ENCODE assay signal across 12 cellular contexts in genomic region chr20:51752343-51752951, GRCh38.
A peak's percentile ranks its signal among the peaks of the same experiment; 100 is the strongest.
DNase-seq lines count a peak whose midpoint lies in the region; ATAC-seq lines count a peak whose summit lies in the region.
"Had no signal": no experiment of that assay in that cellular context is flagged by ENCODE, and none has a peak within 500 bp of the region (broad histone marks: within the 10 kb centered on the region; RNA-seq: fewer than 3 reads in every experiment).

No MANE protein-coding gene starts in this region.

- H3K4me3 ChIP-seq in endocrine pancreas (ENCODE audit: control insufficient read depth, insufficient read depth, low read length) (peak overlapping the region; percentile 14), muscle layer of colon (ENCODE audit: low read depth in 1 of 2, low read length in 2 of 2) (no peak overlapping the region)
- H3K4me3 ChIP-seq: pancreas, upper lobe of right lung had no signal

- ATAC-seq in GM18873 (IDR thresholded peaks at IDR 0.05; ENCODE audit: low FRiP score, unreplicated experiment) (no peak), GM21447 (IDR thresholded peaks at IDR 0.05; ENCODE audit: unreplicated experiment) (no peak)
- no peak for ATAC-seq in stimulated activated naive B cell treated with anti-CD40 and anti-IgM and Interleukin-4, amounts not matched to agents 10 μg/mL and 1 μg/mL and 100 μg/mL, for 72 hours (replicated peaks)
- ATAC-seq: T-helper 17 cell, upper lobe of right lung had no signal

- no peaks in the 10 kb centered on the region for H3K27me3 Mint-ChIP-seq in stimulated activated naive B cell treated with anti-CD40 and anti-IgM and Interleukin-4, amounts not matched to agents 10 μg/mL and 1 μg/mL and 100 μg/mL, for 72 hours

- no peaks in the 10 kb centered on the region for H3K36me3 Mint-ChIP-seq in stimulated activated naive B cell treated with anti-CD40 and anti-IgM and Interleukin-4, amounts not matched to agents 10 μg/mL and 1 μg/mL and 100 μg/mL, for 72 hours
- H3K36me3 Mint-ChIP-seq: CD8-positive, alpha-beta memory T cell had no signal

- H3K4me1 ChIP-seq in endocrine pancreas (ENCODE audit: control insufficient read depth, insufficient read depth, low read length), result no peaks in the 10 kb centered on the region
- H3K4me1 ChIP-seq in muscle layer of colon (ENCODE audit: insufficient read depth, low read length), result peaks cover 28% of the 10 kb centered on the region

- H3K27me3 ChIP-seq in endocrine pancreas (ENCODE audit: control insufficient read depth, insufficient read depth, low read length), result no peaks in the 10 kb centered on the region
- H3K27me3 ChIP-seq in muscle layer of colon (ENCODE audit: control insufficient read depth in 1 of 2, insufficient read depth in 2 of 2, low read length in 2 of 2), result no peaks in the 10 kb centered on the region
- H3K27me3 ChIP-seq: pancreas, upper lobe of right lung had no signal

- H3K9ac ChIP-seq in endocrine pancreas (ENCODE audit: control insufficient read depth, insufficient read depth, low read length) (peak overlapping the region; percentile 5), muscle layer of colon (ENCODE audit: low read length) (no peak overlapping the region)

- H3K9me3 ChIP-seq in endocrine pancreas (ENCODE audit: control insufficient read depth, low read length) (no peaks in the 10 kb centered on the region), muscle layer of colon (ENCODE audit: low read length) (no peaks in the 10 kb centered on the region)
- H3K9me3 ChIP-seq: pancreas, upper lobe of right lung had no signal

- peak; percentile 29 for DNase-seq in ACHN
- DNase-seq in NCI-H226, result peak; percentile 51
- DNase-seq in stimulated activated naive B cell treated with anti-CD40 and anti-IgM and Interleukin-4, amounts not matched to agents 10 μg/mL and 1 μg/mL and 100 μg/mL, for 72 hours, result no peak
- DNase-seq in activated CD8-positive, alpha-beta memory T cell treated with anti-CD3 and anti-CD28 coated beads, Interleukin-2, amount 50 U/mL, for 48 hours, result no peak
- DNase-seq: CD8-positive, alpha-beta memory T cell; pancreas; T-helper 17 cell; upper lobe of right lung had no signal

- H3K36me3 ChIP-seq in endocrine pancreas (ENCODE audit: control insufficient read depth, insufficient read depth, low read length) (no peaks in the 10 kb centered on the region), muscle layer of colon (ENCODE audit: insufficient read depth, low read length) (no peaks in the 10 kb centered on the region)
- H3K36me3 ChIP-seq: pancreas, upper lobe of right lung had no signal

- in situ Hi-C loops in ACHN (cut with HindIII; ENCODE audit: low pct_ligation_motif_present, low pct_unique_long_range_greater_than_20kb, low sequenced_read_pairs), result no loop called here

- no peak overlapping the region for H3K27ac Mint-ChIP-seq in stimulated activated naive B cell treated with anti-CD40 and anti-IgM and Interleukin-4, amounts not matched to agents 10 μg/mL and 1 μg/mL and 100 μg/mL, for 72 hours
- H3K27ac Mint-ChIP-seq: CD8-positive, alpha-beta memory T cell; T-helper 17 cell had no signal

- H3K9me3 Mint-ChIP-seq in stimulated activated naive B cell treated with anti-CD40 and anti-IgM and Interleukin-4, amounts not matched to agents 10 μg/mL and 1 μg/mL and 100 μg/mL, for 72 hours, result no peaks in the 10 kb centered on the region
- H3K9me3 Mint-ChIP-seq: CD8-positive, alpha-beta memory T cell had no signal

- no peaks in the 10 kb centered on the region for H3K4me1 Mint-ChIP-seq in stimulated activated naive B cell treated with anti-CD40 and anti-IgM and Interleukin-4, amounts not matched to agents 10 μg/mL and 1 μg/mL and 100 μg/mL, for 72 hours
- H3K4me1 Mint-ChIP-seq: CD8-positive, alpha-beta memory T cell; T-helper 17 cell had no signal

- peak overlapping the region; percentile 34 for H3K27ac ChIP-seq in muscle layer of colon (ENCODE audit: low read depth, low read length)
- H3K27ac ChIP-seq: upper lobe of right lung had no signal

- H3K4me3 Mint-ChIP-seq in stimulated activated naive B cell treated with anti-CD40 and anti-IgM and Interleukin-4, amounts not matched to agents 10 μg/mL and 1 μg/mL and 100 μg/mL, for 72 hours, result no peak overlapping the region
- H3K4me3 Mint-ChIP-seq: CD8-positive, alpha-beta memory T cell; T-helper 17 cell had no signal

Comparison
In these comparisons a context has a peak if more than half of its experiments do, and no peak if none do; other contexts are left out.
1. DNase-seq: peak in ACHN (single experiment) and NCI-H226 (single experiment); none in stimulated activated naive B cell treated with anti-CD40 and anti-IgM and Interleukin-4, amounts not matched to agents 10 μg/mL and 1 μg/mL and 100 μg/mL, for 72 hours (single experiment) and activated CD8-positive, alpha-beta memory T cell treated with anti-CD3 and anti-CD28 coated beads, Interleukin-2, amount 50 U/mL, for 48 hours (single experiment).